15 cellular contexts compared by ENCODE assay signal in genomic region chr6:105901583-105901982, GRCh38.
A peak's percentile ranks its signal among the peaks of the same experiment; 100 is the strongest.
DNase-seq lines count a peak whose midpoint lies in the region; ATAC-seq and TF ChIP-seq lines count a peak whose summit lies in the region.
"Had no signal": no experiment of that assay in that cellular context is flagged by ENCODE, and none has a peak within 500 bp of the region (broad histone marks: within the 10 kb centered on the region; RNA-seq: fewer than 3 reads in every experiment).

No MANE protein-coding gene starts in this region.

- POLR2A ChIA-PET in activated CD4-positive, alpha-beta T cell treated with anti-CD3 and anti-CD28 coated beads for 36 hours (lab: Charles Lee), result no interaction called here

- peaks cover 2% of the 10 kb centered on the region for H3K36me3 Mint-ChIP-seq in activated CD4-positive, alpha-beta T cell treated with anti-CD3 and anti-CD28 coated beads for 36 hours (ENCODE audit: low read depth)
- peaks cover 13% of the 10 kb centered on the region for H3K36me3 Mint-ChIP-seq in stimulated activated effector memory CD8-positive, alpha-beta T cell treated with anti-CD3 and anti-CD28 coated beads, Interleukin-12 subunit alpha, Interleukin-12 subunit beta, amount 100 ng/mL, for 72 hours
- H3K36me3 Mint-ChIP-seq: CD4-positive, alpha-beta memory T cell had no signal

- H3K27ac ChIP-seq in left lung, result no peak overlapping the region
- H3K27ac ChIP-seq in upper lobe of right lung, result no peak overlapping the region
- H3K27ac ChIP-seq: C4-2B had no signal

- intact Hi-C loops in activated CD4-positive, alpha-beta T cell treated with anti-CD3 and anti-CD28 coated beads for 36 hours (cut with DNase I, micrococcal nuclease), result loop anchor here in 1 of 2 experiments (2.0 to 5.0 kb wide), 2 partner anchors 196 to 255 kb away; no protein-coding TSS in a partner anchor
- intact Hi-C loops in left lung (cut with DNase I), result no loop called here
- intact Hi-C loops in upper lobe of right lung (cut with DNase I), result no loop called here

- H3K4me3 Mint-ChIP-seq in activated CD4-positive, alpha-beta T cell treated with anti-CD3 and anti-CD28 coated beads for 36 hours, result no peak overlapping the region
- no peak overlapping the region for H3K4me3 Mint-ChIP-seq in stimulated activated effector memory CD8-positive, alpha-beta T cell treated with anti-CD3 and anti-CD28 coated beads, Interleukin-12 subunit alpha, Interleukin-12 subunit beta, amount 100 ng/mL, for 72 hours
- H3K4me3 Mint-ChIP-seq: B cell; CD4-positive, alpha-beta memory T cell had no signal

- H3K27me3 ChIP-seq in left lung (no peaks in the 10 kb centered on the region), upper lobe of right lung (no peaks in the 10 kb centered on the region)

- no peak overlapping the region for H3K4me3 ChIP-seq in LNCaP clone FGC (ENCODE audit: low read depth, low read length)
- no peak overlapping the region for H3K4me3 ChIP-seq in left lung
- H3K4me3 ChIP-seq in upper lobe of right lung, result no peak overlapping the region
- H3K4me3 ChIP-seq: HAP-1 had no signal

- H3K9me3 Mint-ChIP-seq in activated CD4-positive, alpha-beta T cell treated with anti-CD3 and anti-CD28 coated beads for 36 hours (ENCODE audit: low read depth), result no peaks in the 10 kb centered on the region
- H3K9me3 Mint-ChIP-seq in stimulated activated effector memory CD8-positive, alpha-beta T cell treated with anti-CD3 and anti-CD28 coated beads, Interleukin-12 subunit alpha, Interleukin-12 subunit beta, amount 100 ng/mL, for 72 hours, result no peaks in the 10 kb centered on the region
- H3K9me3 Mint-ChIP-seq: CD4-positive, alpha-beta memory T cell had no signal

- ATAC-seq in activated CD4-positive, alpha-beta T cell treated with anti-CD3 and anti-CD28 coated beads for 36 hours, result no peak
- ATAC-seq in left lung (peak; percentile 83), upper lobe of right lung (peak; percentile 74)
- no peak for ATAC-seq in stimulated activated effector memory CD8-positive, alpha-beta T cell treated with anti-CD3 and anti-CD28 coated beads, Interleukin-12 subunit alpha, Interleukin-12 subunit beta, amount 100 ng/mL, for 72 hours
- ATAC-seq: HepG2 had no signal

- H3K27ac Mint-ChIP-seq in activated CD4-positive, alpha-beta T cell treated with anti-CD3 and anti-CD28 coated beads for 36 hours, result peak overlapping the region; percentile 32
- H3K27ac Mint-ChIP-seq in stimulated activated effector memory CD8-positive, alpha-beta T cell treated with anti-CD3 and anti-CD28 coated beads, Interleukin-12 subunit alpha, Interleukin-12 subunit beta, amount 100 ng/mL, for 72 hours, result no peak overlapping the region
- H3K27ac Mint-ChIP-seq: B cell; CD4-positive, alpha-beta memory T cell had no signal

- H3K9me3 ChIP-seq in left lung, result no peaks in the 10 kb centered on the region
- H3K9me3 ChIP-seq in upper lobe of right lung, result no peaks in the 10 kb centered on the region
- H3K9me3 ChIP-seq: HAP-1 had no signal

- DNase-seq in activated CD4-positive, alpha-beta T cell treated with anti-CD3 and anti-CD28 coated beads for 36 hours, result no peak
- no peak for DNase-seq in activated CD4-positive, alpha-beta T cell treated with anti-CD3 and anti-CD28 coated beads, Interleukin-2, amount 50 U/mL, for 48 hours
- DNase-seq in LNCaP clone FGC (ENCODE audit: low read depth) (peak; percentile 73), left lung (no peak), upper lobe of right lung (no peak), ecto neural progenitor cell (ENCODE audit: low spot score) (no peak), NCI-H82 (lab: John Stamatoyannopoulos, UW) (no peak)
- no peak for DNase-seq in stimulated activated effector memory CD8-positive, alpha-beta T cell treated with anti-CD3 and anti-CD28 coated beads, Interleukin-12 subunit alpha, Interleukin-12 subunit beta, amount 100 ng/mL, for 72 hours (ENCODE audit: low spot score in 2 of 2)
- DNase-seq: ACHN; CD4-positive, alpha-beta memory T cell; DMS79 had no signal

- TF ChIP-seq CTCF in LNCaP clone FGC (IDR thresholded peaks at IDR 0.05; ENCODE audit: control insufficient read depth, extremely low read depth, insufficient read depth) (no peak), left lung (IDR thresholded peaks at IDR 0.05) (no peak), upper lobe of right lung (IDR thresholded peaks at IDR 0.05) (no peak)

- CTCF ChIA-PET in activated CD4-positive, alpha-beta T cell treated with anti-CD3 and anti-CD28 coated beads for 36 hours (lab: Charles Lee), result interaction anchor here (1.1 to 1.4 kb wide), 2 partner anchors 22 to 91 kb away, joined by 3 to 4 read pairs; no protein-coding TSS in a partner anchor

- H3K4me1 Mint-ChIP-seq in activated CD4-positive, alpha-beta T cell treated with anti-CD3 and anti-CD28 coated beads for 36 hours, result peaks cover 24% of the 10 kb centered on the region
- H3K4me1 Mint-ChIP-seq in stimulated activated effector memory CD8-positive, alpha-beta T cell treated with anti-CD3 and anti-CD28 coated beads, Interleukin-12 subunit alpha, Interleukin-12 subunit beta, amount 100 ng/mL, for 72 hours, result peaks cover 13% of the 10 kb centered on the region

- peaks cover 4% of the 10 kb centered on the region for H3K27me3 Mint-ChIP-seq in activated CD4-positive, alpha-beta T cell treated with anti-CD3 and anti-CD28 coated beads for 36 hours

- H3K4me1 ChIP-seq in left lung, result peaks cover 0 to 11% of the 10 kb centered on the region in 2 donors
- peaks cover 13% of the 10 kb centered on the region for H3K4me1 ChIP-seq in upper lobe of right lung

- H3K36me3 ChIP-seq in left lung (no peaks in the 10 kb centered on the region), upper lobe of right lung (no peaks in the 10 kb centered on the region)
- H3K36me3 ChIP-seq: HAP-1 had no signal

Comparison
In these comparisons a context has a peak if more than half of its experiments do, and no peak if none do; other contexts are left out.
1. ATAC-seq: peak in left lung (single experiment) and upper lobe of right lung (single experiment); none in activated CD4-positive, alpha-beta T cell treated with anti-CD3 and anti-CD28 coated beads for 36 hours (single experiment) and stimulated activated effector memory CD8-positive, alpha-beta T cell treated with anti-CD3 and anti-CD28 coated beads, Interleukin-12 subunit alpha, Interleukin-12 subunit beta, amount 100 ng/mL, for 72 hours (single experiment).